ENCODE assay signal across 20 cellular contexts in the genomic region with DNA sequence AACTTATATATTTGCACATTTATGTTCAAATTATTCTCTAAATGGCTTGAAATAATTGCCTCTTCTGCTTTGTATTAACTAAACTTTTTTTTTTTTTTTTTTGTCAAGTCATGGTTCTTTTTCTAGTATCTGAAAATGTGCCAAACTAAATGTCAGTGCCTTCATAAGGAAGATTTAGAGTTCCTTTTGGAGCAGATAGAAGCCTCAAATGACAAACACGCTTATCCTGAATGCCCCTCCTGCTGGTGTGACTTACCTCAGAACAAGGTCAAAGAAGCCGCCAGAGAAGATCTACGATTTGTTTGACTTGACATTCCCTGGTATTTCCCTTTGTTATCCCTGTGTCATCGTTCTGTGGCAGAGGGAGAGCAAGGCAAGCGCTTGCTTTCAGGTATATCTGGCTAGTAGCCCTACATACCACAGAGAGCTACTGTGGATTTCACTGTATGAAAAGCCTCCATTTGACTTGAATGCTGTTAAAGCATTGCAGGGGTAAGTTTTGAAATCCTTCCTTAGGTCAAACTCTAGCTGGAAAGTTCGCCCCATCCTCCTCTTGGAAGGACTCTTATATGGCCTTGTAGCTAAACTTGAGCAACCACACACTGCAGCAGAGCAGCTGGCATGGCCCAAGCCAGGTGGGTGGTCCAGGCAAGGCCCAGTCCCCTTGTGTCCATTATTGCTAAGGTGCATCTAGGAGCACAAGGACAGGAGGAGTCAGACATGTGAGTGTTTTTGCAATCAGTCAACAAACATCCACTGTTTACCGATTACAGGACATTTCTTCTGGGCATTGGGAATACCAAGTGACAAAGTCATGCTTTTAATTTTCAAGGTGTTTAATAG.
DNase-seq lines count a peak whose midpoint lies in the region; ATAC-seq, FAIRE-seq and TF ChIP-seq lines count a peak whose summit lies in the region.
"Had no signal": no experiment of that assay in that cellular context is flagged by ENCODE, and none has a peak within 500 bp of the region (broad histone marks: within the 10 kb centered on the region; RNA-seq: fewer than 3 reads in every experiment).

No MANE protein-coding gene starts in this region.

- FAIRE-seq in islet of Langerhans (lab: Jason Lieb, UNC) = peak; percentile 24
- FAIRE-seq: astrocyte had no signal

- H3K27ac ChIP-seq in VCaP = peak overlapping the region; percentile 69
- H3K27ac ChIP-seq in psoas muscle = peak overlapping the region; percentile 74
- H3K27ac ChIP-seq: hepatocyte, PC-9 had no signal

- H3K36me3 ChIP-seq in psoas muscle (ENCODE audit: insufficient read depth in 1 of 2, low read depth in 1 of 2) = no peaks in the 10 kb centered on the region
- H3K36me3 ChIP-seq: transverse colon had no signal

- peak in 3 of 4 donors; percentile 64 to 75 (median 66) for ATAC-seq in psoas muscle
- ATAC-seq in HG03354 (IDR thresholded peaks at IDR 0.05; ENCODE audit: poor library complexity, severe bottlenecking, unreplicated experiment) = no peak

- H3K4me3 ChIP-seq in psoas muscle = peak overlapping the region; percentile 33
- H3K4me3 ChIP-seq: hepatocyte, lung, PC-9, transverse colon had no signal

- H3K4me1 ChIP-seq in psoas muscle = peaks cover 43% of the 10 kb centered on the region

- no peaks in the 10 kb centered on the region for H3K9me3 ChIP-seq in psoas muscle

- peak; percentile 58 for DNase-seq in ELF-1 (ENCODE audit: low read depth, low spot score)
- DNase-seq in psoas muscle = no peak
- no peak for DNase-seq in ureter (ENCODE audit: low spot score)
- no peak for DNase-seq in NCI-H1105 treated with DMSO at 0.1 percent for 48 hours (lab: John Stamatoyannopoulos, UW)
- no peak for DNase-seq in HPDE6-E6E7 (ENCODE audit: extremely low spot score)
- DNase-seq: activated effector memory CD4-positive, alpha-beta T cell treated with Interleukin-2 at 50 U/mL for 16 hours; dermis blood vessel endothelial cell; DMS79; HCEC 1CT; Kasumi-1; NCI-H524; PC-9; stimulated activated CD4-positive, alpha-beta T cell treated with anti-CD3 and anti-CD28 coated beads, Interleukin-4, amount 100 ng/mL, for 24 hours; transverse colon had no signal

- intact Hi-C loops in psoas muscle (cut with DNase I) = loop anchor here in 1 of 2 donors (10.0 kb wide), 1 partner anchor 140 kb away; no protein-coding TSS in a partner anchor

- TF ChIP-seq CTCF in VCaP (conservative IDR thresholded peaks at IDR 0.05) (no peak), psoas muscle (IDR thresholded peaks at IDR 0.05) (no peak)

- H3K27me3 ChIP-seq in psoas muscle (ENCODE audit: insufficient read depth in 3 of 3, low read length in 2 of 3) = no peaks in the 10 kb centered on the region
- H3K27me3 ChIP-seq: hepatocyte, transverse colon had no signal

- WGBS in psoas muscle, 3 donors = 31 to 65% (median 38%) methylated on average over 7 of the region's 7 CpGs
